ENCODE assay signal across 20 cellular contexts in the genomic region with DNA sequence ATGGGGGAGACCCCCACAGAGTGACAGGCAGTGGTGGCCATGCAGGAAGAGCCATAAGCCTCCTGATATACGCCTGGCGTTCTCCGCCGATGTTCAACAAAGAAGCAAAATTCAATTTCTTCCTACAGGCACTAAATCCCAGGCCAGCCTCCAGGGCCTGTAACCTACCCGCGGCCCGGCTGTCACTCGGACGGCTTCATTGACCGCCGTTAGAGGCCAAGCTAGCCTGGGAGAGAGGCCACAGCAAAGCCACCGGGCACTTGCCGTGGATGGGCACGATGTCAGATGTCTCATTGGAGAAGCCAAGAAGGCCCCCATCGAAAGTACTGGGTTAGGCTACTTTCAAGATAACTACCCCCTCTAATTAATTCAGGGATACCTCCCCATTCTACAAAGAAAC. TPM values are rescaled to one million over a fixed set of nuclear protein-coding genes. Genes with fewer than 3 reads are reported as not detected.
"Had no signal": no experiment of that assay in that cellular context is flagged by ENCODE, and none has a peak within 500 bp of the region (broad histone marks: within the 10 kb centered on the region; RNA-seq: fewer than 3 reads in every experiment).

No MANE protein-coding gene starts in this region.

- H3K9me3 Mint-ChIP-seq: activated CD4-positive, alpha-beta T cell treated with anti-CD3 and anti-CD28 coated beads, Interleukin-2, amount 10 ng/mL, durations not matched to agents 7 days and 5 days; activated naive CD8-positive, alpha-beta T cell treated with anti-CD3 and anti-CD28 coated beads for 36 hours; activated T-cell treated with anti-CD3 and anti-CD28 coated beads, Interleukin-2, amount 50 U/mL, for 24 hours; activated T-helper 17 cell treated with anti-CD3 and anti-CD28 coated beads, Interleukin-2, amount 50 U/mL, for 72 hours; nephron progenitor cell; stimulated activated memory B cell treated with anti-CD40 and anti-IgM and Interleukin-4, amounts not matched to agents 10 μg/mL and 1 μg/mL and 100 μg/mL, for 72 hours had no signal

- H3K27ac Mint-ChIP-seq: activated CD4-positive, alpha-beta T cell treated with anti-CD3 and anti-CD28 coated beads, Interleukin-2, amount 10 ng/mL, durations not matched to agents 7 days and 5 days; activated naive CD8-positive, alpha-beta T cell treated with anti-CD3 and anti-CD28 coated beads for 36 hours; activated T-cell treated with anti-CD3 and anti-CD28 coated beads, Interleukin-2, amount 50 U/mL, for 24 hours; activated T-helper 17 cell treated with anti-CD3 and anti-CD28 coated beads, Interleukin-2, amount 50 U/mL, for 72 hours; nephron progenitor cell; stimulated activated memory B cell treated with anti-CD40 and anti-IgM and Interleukin-4, amounts not matched to agents 10 μg/mL and 1 μg/mL and 100 μg/mL, for 72 hours had no signal

- H3K27me3 ChIP-seq: heart left ventricle, right lobe of liver had no signal

- H3K9ac ChIP-seq: SK-N-SH had no signal

- H3K27ac ChIP-seq: epithelial cell of prostate, left lung, right lobe of liver, WERI-Rb-1 had no signal

- DNase-seq: activated CD4-positive, alpha-beta T cell treated with anti-CD3 and anti-CD28 coated beads, Interleukin-2, amount 10 ng/mL, durations not matched to agents 7 days and 5 days; activated CD4-positive, CD25-positive, alpha-beta regulatory T cell treated with anti-CD3 and anti-CD28 coated beads, Interleukin-2, amount 50 U/mL, for 72 hours; activated CD8-positive, alpha-beta memory T cell treated with anti-CD3 and anti-CD28 coated beads for 24 hours; activated CD8-positive, alpha-beta memory T cell treated with anti-CD3 and anti-CD28 coated beads, Interleukin-2, amount 50 U/mL, for 4 hours; activated naive CD8-positive, alpha-beta T cell treated with anti-CD3 and anti-CD28 coated beads for 36 hours; activated T-cell treated with anti-CD3 and anti-CD28 coated beads, Interleukin-2, amount 50 U/mL, for 24 hours; cortex of kidney; kidney; left lung; nephron progenitor cell; stimulated activated CD4-positive, alpha-beta T cell treated with anti-CD3 and anti-CD28 coated beads, Interleukin-15, amount 100 ng/mL, for 24 hours; T-helper 2 cell; WERI-Rb-1 had no signal

- H3K4me2 ChIP-seq: smooth muscle cell had no signal

- H3K36me3 Mint-ChIP-seq: activated naive CD8-positive, alpha-beta T cell treated with anti-CD3 and anti-CD28 coated beads for 36 hours; stimulated activated memory B cell treated with anti-CD40 and anti-IgM and Interleukin-4, amounts not matched to agents 10 μg/mL and 1 μg/mL and 100 μg/mL, for 72 hours had no signal

- H3K4me1 ChIP-seq: left lung had no signal

- H3K4me3 ChIP-seq: heart left ventricle, left lung, right lobe of liver, smooth muscle cell had no signal

- H3K36me3 ChIP-seq: heart left ventricle, left lung, right lobe of liver had no signal

- H3K9me3 ChIP-seq: heart left ventricle, left lung, right lobe of liver, SK-N-SH had no signal

- H3K27me3 Mint-ChIP-seq: activated naive CD8-positive, alpha-beta T cell treated with anti-CD3 and anti-CD28 coated beads for 36 hours; stimulated activated memory B cell treated with anti-CD40 and anti-IgM and Interleukin-4, amounts not matched to agents 10 μg/mL and 1 μg/mL and 100 μg/mL, for 72 hours had no signal

- H3K4me3 Mint-ChIP-seq: activated CD4-positive, alpha-beta T cell treated with anti-CD3 and anti-CD28 coated beads, Interleukin-2, amount 10 ng/mL, durations not matched to agents 7 days and 5 days; activated naive CD8-positive, alpha-beta T cell treated with anti-CD3 and anti-CD28 coated beads for 36 hours; activated T-cell treated with anti-CD3 and anti-CD28 coated beads, Interleukin-2, amount 50 U/mL, for 24 hours; activated T-helper 17 cell treated with anti-CD3 and anti-CD28 coated beads, Interleukin-2, amount 50 U/mL, for 72 hours; nephron progenitor cell; stimulated activated memory B cell treated with anti-CD40 and anti-IgM and Interleukin-4, amounts not matched to agents 10 μg/mL and 1 μg/mL and 100 μg/mL, for 72 hours had no signal

RNA-seq across cellular contexts. Expression of a gene that starts 50.6 kb away (rescaled TPM):
- total RNA-seq: activated CD4-positive, alpha-beta T cell treated with anti-CD3 and anti-CD28 coated beads, Interleukin-2, amount 10 ng/mL, durations not matched to agents 7 days and 5 days; activated T-helper 17 cell treated with anti-CD3 and anti-CD28 coated beads, Interleukin-2, amount 50 U/mL, for 72 hours had no signal
